In genomic region chr18:10053861-10054260, GRCh38 we compare ENCODE assay signal across 18 cellular contexts.
DNase-seq lines count a peak whose midpoint lies in the region; ATAC-seq and TF ChIP-seq lines count a peak whose summit lies in the region.
"Had no signal": no experiment of that assay in that cellular context is flagged by ENCODE, and none has a peak within 500 bp of the region (broad histone marks: within the 10 kb centered on the region; RNA-seq: fewer than 3 reads in every experiment).

No MANE protein-coding gene starts in this region.

- 100% methylated on average over 1 of the region's 5 CpGs; no CpG with 5 or more reads in 1 of the 2 experiments for WGBS in IMR-90 (ENCODE audit: extremely low coverage in 2 of 2, insufficient read length in 1 of 2), 2 experiments
- 96% methylated on average over 3 of the region's 5 CpGs for WGBS in mesenchymal stem cell

- H3K27me3 ChIP-seq in IMR-90 (ENCODE audit: control insufficient read depth, insufficient read depth, low read length) (no peaks in the 10 kb centered on the region), mesenchymal stem cell (ENCODE audit: control insufficient read depth in 1 of 2, insufficient read depth in 1 of 2, low read length in 2 of 2) (no peaks in the 10 kb centered on the region), uterus (no peaks in the 10 kb centered on the region), MG63 (no peaks in the 10 kb centered on the region)
- H3K27me3 ChIP-seq: BLaER1 had no signal

- in situ Hi-C loops in IMR-90 (cut with MboI; ENCODE audit: low sequenced_read_pairs): no loop called here

- no peak overlapping the region for H2BK20ac ChIP-seq in IMR-90 (ENCODE audit: low read depth, low read length)

- H2AFZ ChIP-seq in IMR-90 (replicated peaks; ENCODE audit: low read length, poor library complexity) (no peak overlapping the region), mesenchymal stem cell (ENCODE audit: low read depth, low read length) (no peak overlapping the region)

- H4K8ac ChIP-seq in IMR-90 (ENCODE audit: low read depth in 2 of 2, low read length in 2 of 2) (no peak overlapping the region), mesenchymal stem cell (ENCODE audit: low read length) (no peak overlapping the region)

- H3K4ac ChIP-seq in IMR-90 (ENCODE audit: low read depth, low read length) (peak overlapping the region; percentile 51), mesenchymal stem cell (ENCODE audit: low read depth in 1 of 2, low read length in 2 of 2) (peak overlapping the region in 1 of 2 experiments; percentile 40)

- ATAC-seq in IMR-90 (ENCODE audit: low read depth) (no peak), HG03342 (IDR thresholded peaks at IDR 0.05; ENCODE audit: unreplicated experiment) (no peak)
- ATAC-seq: GM12878 had no signal

- H4K20me1 ChIP-seq in IMR-90 (ENCODE audit: insufficient read depth, low read length): peaks cover 2% of the 10 kb centered on the region; the same call in 1 of the 2 replicates
- H4K20me1 ChIP-seq: BLaER1 had no signal

- TF ChIP-seq CTCF in IMR-90 (conservative IDR thresholded peaks at IDR 0.05; ENCODE audit: low read depth, low read length): no peak
- no peak for TF ChIP-seq CTCF in uterus (IDR thresholded peaks at IDR 0.05)

- no peak for TF ChIP-seq RAD21 in IMR-90 (IDR thresholded peaks at IDR 0.05; ENCODE audit: low read length)

- H3K56ac ChIP-seq in IMR-90 (ENCODE audit: extremely low read depth, insufficient read depth, low read length): no peak overlapping the region

- intact Hi-C loops in IMR-90 (cut with micrococcal nuclease): no loop called here
- intact Hi-C loops in uterus (cut with DNase I; ENCODE audit: low total_unique reads): no loop called here

- H2BK120ac ChIP-seq in IMR-90 (ENCODE audit: low read depth, low read length): no peak overlapping the region
- H2BK120ac ChIP-seq in mesenchymal stem cell (ENCODE audit: low read depth, low read length): peak overlapping the region; percentile 42

- CTCF ChIA-PET in IMR-90 (lab: Yijun Ruan, JAX): no interaction called here
- CTCF ChIA-PET in activated naive CD4-positive, alpha-beta T cell treated with anti-CD3 and anti-CD28 coated beads, Interleukin-2, amount 10 ng/mL, durations not matched to agents 7 days and 5 days (lab: Charles Lee): no interaction called here

- H2AK9ac ChIP-seq in IMR-90 (replicated peaks; ENCODE audit: low read depth, low read length, poor library complexity): no peak overlapping the region

- H3K4me2 ChIP-seq in IMR-90 (ENCODE audit: low read depth, low read length): no peak overlapping the region
- H3K4me2 ChIP-seq in mesenchymal stem cell (ENCODE audit: low read length, poor library complexity, severe bottlenecking): no peak overlapping the region
- H3K4me2 ChIP-seq: BLaER1 had no signal

- H3K79me1 ChIP-seq in IMR-90 (ENCODE audit: low read depth in 1 of 2, low read length in 2 of 2) (0 out of 4 replicates have a peak, but pooled peaks cover 0 to 5% of the 10 kb centered on the region in 2 experiments), mesenchymal stem cell (replicated peaks; ENCODE audit: low read length, poor library complexity, severe bottlenecking) (no peaks in the 10 kb centered on the region)

- peak overlapping the region; percentile 91 to 96 for H2BK12ac ChIP-seq in mesenchymal stem cell (ENCODE audit: low read length in 2 of 2)

- H3K27me3 Mint-ChIP-seq in activated naive CD4-positive, alpha-beta T cell treated with anti-CD3 and anti-CD28 coated beads, Interleukin-2, amount 10 ng/mL, durations not matched to agents 7 days and 5 days: peaks cover 3% of the 10 kb centered on the region

- no peak overlapping the region for H4K5ac ChIP-seq in IMR-90 (ENCODE audit: low read depth, low read length)

- H3K9ac ChIP-seq in IMR-90 (ENCODE audit: low read depth, low read length): no peak overlapping the region
- H3K9ac ChIP-seq in mesenchymal stem cell (ENCODE audit: low read length): no peak overlapping the region
- H3K9ac ChIP-seq: BLaER1 had no signal

- dilution Hi-C loops in IMR-90 (cut with HindIII; ENCODE audit: low sequenced_read_pairs, unreplicated experiment): no loop called here

- POLR2A ChIA-PET in IMR-90 (lab: Charles Lee; ENCODE audit: unreplicated experiment): no interaction called here

- H3K4me3 ChIP-seq in IMR-90 (ENCODE audit: insufficient read depth, low read depth, low read length) (no peak overlapping the region), mesenchymal stem cell (ENCODE audit: insufficient read depth in 1 of 2, low read depth in 1 of 2, low read length in 2 of 2) (no peak overlapping the region), uterus (no peak overlapping the region), MG63 (no peak overlapping the region)
- H3K4me3 ChIP-seq: BLaER1, GM12878 had no signal

- TF ChIP-seq POLR2A in IMR-90 (IDR thresholded peaks at IDR 0.05; ENCODE audit: low read depth, low read length): no peak
- no peak for TF ChIP-seq POLR2A in uterus (IDR thresholded peaks at IDR 0.05)

- peaks cover 5% of the 10 kb centered on the region for H3K4me1 Mint-ChIP-seq in activated naive CD4-positive, alpha-beta T cell treated with anti-CD3 and anti-CD28 coated beads, Interleukin-2, amount 10 ng/mL, durations not matched to agents 7 days and 5 days
- H3K4me1 Mint-ChIP-seq: CD4-positive, alpha-beta memory T cell had no signal

- H2BK15ac ChIP-seq in IMR-90 (ENCODE audit: low read depth, low read length) (no peak overlapping the region), mesenchymal stem cell (ENCODE audit: low read depth, poor library complexity, severe bottlenecking) (no peak overlapping the region)

- H3K9me1 ChIP-seq in IMR-90 (ENCODE audit: insufficient read depth, low read length): peaks cover 33% of the 10 kb centered on the region

- H3K23ac ChIP-seq in IMR-90 (ENCODE audit: low read depth, low read length): no peak overlapping the region
- H3K23ac ChIP-seq in mesenchymal stem cell (ENCODE audit: low read length in 2 of 2): no peak overlapping the region

- DNase-seq in NCI-H1694 (lab: John Stamatoyannopoulos, UW): peak; percentile 31
- DNase-seq in NCI-H1694 treated with DMSO at 0.1 percent for 48 hours (lab: John Stamatoyannopoulos, UW): no peak
- no peak for DNase-seq in IMR-90
- no peak for DNase-seq in mesenchymal stem cell
- peak; percentile 19 to 33 for DNase-seq in uterus
- no peak for DNase-seq in activated naive CD4-positive, alpha-beta T cell treated with anti-CD3 and anti-CD28 coated beads, Interleukin-2, amount 10 ng/mL, durations not matched to agents 7 days and 5 days
- no peak for DNase-seq in MG63
- DNase-seq: 8988T; CD4-positive, alpha-beta memory T cell; DMS53; DND-41; EL; H9 had no signal

- no peaks in the 10 kb centered on the region for H3K36me3 ChIP-seq in IMR-90 (ENCODE audit: control insufficient read depth, insufficient read depth, low read length)
- H3K36me3 ChIP-seq in mesenchymal stem cell (ENCODE audit: control insufficient read depth in 1 of 2, insufficient read depth in 2 of 2, low read depth in 1 of 2, low read length in 2 of 2): no peaks in the 10 kb centered on the region
- no peaks in the 10 kb centered on the region for H3K36me3 ChIP-seq in uterus
- no peaks in the 10 kb centered on the region for H3K36me3 ChIP-seq in MG63
- H3K36me3 ChIP-seq: BLaER1 had no signal

- no peak overlapping the region for H3K27ac Mint-ChIP-seq in activated naive CD4-positive, alpha-beta T cell treated with anti-CD3 and anti-CD28 coated beads, Interleukin-2, amount 10 ng/mL, durations not matched to agents 7 days and 5 days
- H3K27ac Mint-ChIP-seq: CD14-positive monocyte; CD4-positive, alpha-beta memory T cell had no signal

- peak overlapping the region; percentile 86; the same call in 1 of the 2 replicates for H2AK5ac ChIP-seq in IMR-90 (ENCODE audit: low read depth, low read length)
- H2AK5ac ChIP-seq in mesenchymal stem cell (ENCODE audit: low read length, severe bottlenecking): no peak overlapping the region

- no peak overlapping the region for H3K4me3 Mint-ChIP-seq in activated naive CD4-positive, alpha-beta T cell treated with anti-CD3 and anti-CD28 coated beads, Interleukin-2, amount 10 ng/mL, durations not matched to agents 7 days and 5 days
- H3K4me3 Mint-ChIP-seq: CD14-positive monocyte; CD4-positive, alpha-beta memory T cell; H9 had no signal

- H3K9me3 Mint-ChIP-seq in activated naive CD4-positive, alpha-beta T cell treated with anti-CD3 and anti-CD28 coated beads, Interleukin-2, amount 10 ng/mL, durations not matched to agents 7 days and 5 days: no peaks in the 10 kb centered on the region
- H3K9me3 Mint-ChIP-seq: CD14-positive monocyte; CD4-positive, alpha-beta memory T cell; H9 had no signal

- no peak overlapping the region for H3K27ac ChIP-seq in IMR-90 (ENCODE audit: insufficient read depth, low read length)
- no peak overlapping the region for H3K27ac ChIP-seq in mesenchymal stem cell (ENCODE audit: low read length, poor library complexity, severe bottlenecking)
- no peak overlapping the region for H3K27ac ChIP-seq in uterus
- H3K27ac ChIP-seq: BLaER1, HL-60 had no signal

- BruUV-seq in IMR-90 (replicated peaks; lab: Mats Ljungman, UMichigan): no TSS peak

- no peaks in the 10 kb centered on the region for H3K36me3 Mint-ChIP-seq in activated naive CD4-positive, alpha-beta T cell treated with anti-CD3 and anti-CD28 coated beads, Interleukin-2, amount 10 ng/mL, durations not matched to agents 7 days and 5 days
- H3K36me3 Mint-ChIP-seq: CD14-positive monocyte; CD4-positive, alpha-beta memory T cell had no signal

- H3K18ac ChIP-seq in IMR-90 (ENCODE audit: low read depth, low read length) (peak overlapping the region; percentile 49; the same call in 1 of the 2 replicates), mesenchymal stem cell (ENCODE audit: low read depth in 1 of 2, low read length in 2 of 2) (peak overlapping the region; percentile 40 to 56)

- H2BK5ac ChIP-seq in IMR-90 (ENCODE audit: low read depth, low read length, poor library complexity, severe bottlenecking): no peak overlapping the region
- H2BK5ac ChIP-seq in mesenchymal stem cell (ENCODE audit: low read depth, low read length, poor library complexity, severe bottlenecking): no peak overlapping the region

- H3K9me3 ChIP-seq in IMR-90 (ENCODE audit: control insufficient read depth, insufficient read depth, low read length) (no peaks in the 10 kb centered on the region), mesenchymal stem cell (ENCODE audit: control insufficient read depth, low read length) (no peaks in the 10 kb centered on the region), uterus (no peaks in the 10 kb centered on the region), MG63 (peaks cover under 1% of the 10 kb centered on the region; the same call in 1 of the 2 replicates)
- H3K9me3 ChIP-seq: BLaER1 had no signal

- peaks cover 39% of the 10 kb centered on the region for H3K4me1 ChIP-seq in IMR-90 (ENCODE audit: control insufficient read depth, insufficient read depth, low read length)
- H3K4me1 ChIP-seq in mesenchymal stem cell (ENCODE audit: control insufficient read depth, insufficient read depth, low read depth, low read length): peaks cover 9% of the 10 kb centered on the region
- peaks cover 7 to 8% of the 10 kb centered on the region in 2 donors for H3K4me1 ChIP-seq in uterus

- no peak overlapping the region; the same call in 1 of the 2 replicates for H3K14ac ChIP-seq in IMR-90 (replicated peaks; ENCODE audit: low read depth, low read length)
- peak overlapping the region in 1 of 2 experiments; percentile 19 for H3K14ac ChIP-seq in mesenchymal stem cell (ENCODE audit: low read length in 2 of 2)

- H4K91ac ChIP-seq in IMR-90 (ENCODE audit: insufficient read depth, low read depth, low read length): no peak overlapping the region; the same call in 1 of the 2 replicates
- peak overlapping the region; percentile 90 for H4K91ac ChIP-seq in mesenchymal stem cell (ENCODE audit: low read length)

Comparison
In these comparisons a context has a peak if more than half of its experiments do, and no peak if none do; other contexts are left out.
1. DNase-seq: peak in NCI-H1694 (single experiment) and uterus (2 of 2); none in NCI-H1694 treated with DMSO at 0.1 percent for 48 hours (single experiment), IMR-90 (single experiment), mesenchymal stem cell (single experiment), activated naive CD4-positive, alpha-beta T cell treated with anti-CD3 and anti-CD28 coated beads, Interleukin-2, amount 10 ng/mL, durations not matched to agents 7 days and 5 days (single experiment) and MG63 (single experiment).